Comparison of ENCODE assay signal across 6 cellular contexts in genomic region chr13:63691474-63691873, GRCh38.
"Had no signal": no experiment of that assay in that cellular context is flagged by ENCODE, and none has a peak within 500 bp of the region (broad histone marks: within the 10 kb centered on the region; RNA-seq: fewer than 3 reads in every experiment).

No MANE protein-coding gene starts in this region.

- H2AFZ ChIP-seq: GM23338 had no signal

- H3K4me1 Mint-ChIP-seq: GM23338, H9, IgD-negative memory B cell had no signal

- H3K4me2 ChIP-seq: GM23338 had no signal

- H3K27me3 Mint-ChIP-seq: IgD-negative memory B cell had no signal

- H3K27ac ChIP-seq: HL-60 had no signal

- H3K36me3 Mint-ChIP-seq: IgD-negative memory B cell had no signal

- DNase-seq: H9, HCEC 1CT had no signal

- H3K4me3 Mint-ChIP-seq: GM23338, H9, IgD-negative memory B cell had no signal

- H3K4me3 ChIP-seq: GM23338 had no signal

- H3K27ac Mint-ChIP-seq: GM23338, H9, IgD-negative memory B cell had no signal

- ATAC-seq: GM23338, HepG2 had no signal
